Comparison of ENCODE assay signal across 22 cellular contexts in genomic region chr12:65739606-65740005, GRCh38.
"Had no signal": no experiment of that assay in that cellular context is flagged by ENCODE, and none has a peak within 500 bp of the region (broad histone marks: within the 10 kb centered on the region; RNA-seq: fewer than 3 reads in every experiment).

No MANE protein-coding gene starts in this region.

- ATAC-seq: activated CD8-positive, alpha-beta memory T cell treated with anti-CD3 and anti-CD28 coated beads, Interleukin-2, amount 10 ng/mL, durations not matched to agents 7 days and 5 days; body of pancreas had no signal

- H3K36me3 Mint-ChIP-seq: activated naive CD4-positive, alpha-beta T cell treated with anti-CD3 and anti-CD28 coated beads, Interleukin-2, amount 50 U/mL, for 24 hours had no signal

- H3K4me3 Mint-ChIP-seq: activated B cell treated with CpG ODN at 0.5 μM for 24 hours; activated CD8-positive, alpha-beta memory T cell treated with anti-CD3 and anti-CD28 coated beads, Interleukin-2, amount 10 ng/mL, durations not matched to agents 7 days and 5 days had no signal

- H3K9me3 Mint-ChIP-seq: activated B cell treated with CpG ODN at 0.5 μM for 24 hours; activated naive CD4-positive, alpha-beta T cell treated with anti-CD3 and anti-CD28 coated beads, Interleukin-2, amount 50 U/mL, for 24 hours; activated T-cell treated with anti-CD3 and anti-CD28 coated beads, Interleukin-2, amount 50 U/mL, for 24 hours; activated T-helper 1 cell treated with anti-CD3 and anti-CD28 coated beads, Interleukin-12 subunit alpha, Interleukin-12 subunit beta, Interleukin-2, Interleukin-4 antibody, amounts not matched to agents 30 ng/mL and 10 ng/mL and 1 ng/mL, durations not matched to agents 14 hours and 24 hours and 36 hours had no signal

- H3K27ac Mint-ChIP-seq: activated B cell treated with CpG ODN at 0.5 μM for 24 hours; activated CD4-positive, alpha-beta T cell treated with anti-CD3 and anti-CD28 coated beads, Interleukin-2, amount 10 ng/mL, durations not matched to agents 24 days and 14 days; activated CD8-positive, alpha-beta memory T cell treated with anti-CD3 and anti-CD28 coated beads, Interleukin-2, amount 10 ng/mL, durations not matched to agents 7 days and 5 days; activated naive CD4-positive, alpha-beta T cell treated with anti-CD3 and anti-CD28 coated beads, Interleukin-2, amount 50 U/mL, for 24 hours; activated T-cell treated with anti-CD3 and anti-CD28 coated beads, Interleukin-2, amount 50 U/mL, for 24 hours; activated T-helper 1 cell treated with anti-CD3 and anti-CD28 coated beads, Interleukin-12 subunit alpha, Interleukin-12 subunit beta, Interleukin-2, Interleukin-4 antibody, amounts not matched to agents 30 ng/mL and 10 ng/mL and 1 ng/mL, durations not matched to agents 14 hours and 24 hours and 36 hours had no signal

- DNase-seq: activated B cell treated with CpG ODN at 0.5 μM for 24 hours; activated CD4-positive, alpha-beta T cell treated with anti-CD3 and anti-CD28 coated beads for 1 hour; activated CD4-positive, alpha-beta T cell treated with anti-CD3 and anti-CD28 coated beads, Interleukin-2, amount 10 ng/mL, durations not matched to agents 24 days and 14 days; activated CD4-positive, alpha-beta T cell treated with anti-CD3 and anti-CD28 coated beads, Interleukin-2, amount 50 U/mL, for 48 hours; activated CD8-positive, alpha-beta memory T cell treated with anti-CD3 and anti-CD28 coated beads, Interleukin-2, amount 10 ng/mL, durations not matched to agents 7 days and 5 days; activated effector memory CD4-positive, alpha-beta T cell treated with Interleukin-2 at 50 U/mL for 16 hours; activated naive CD4-positive, alpha-beta T cell; activated T-cell treated with anti-CD3 and anti-CD28 coated beads, Interleukin-2, amount 50 U/mL, for 24 hours; aorta; body of pancreas; Kasumi-1; NCI-H146; NCI-H187 treated with DMSO at 0.1 percent for 48 hours; NCI-H2081 treated with DMSO at 0.1 percent for 48 hours; NCI-H446; NCI-H524; Peyer's patch; SIG-M5; T-helper 2 cell; T1000 had no signal
